ENCODE assay signal across 21 cellular contexts in genomic region chr1:180136968-180137356, GRCh38. TPM values are rescaled to one million over a fixed set of nuclear protein-coding genes. Genes with fewer than 3 reads are reported as not detected.
A peak's percentile ranks its signal among the peaks of the same experiment; 100 is the strongest.
DNase-seq lines count a peak whose midpoint lies in the region; ATAC-seq, FAIRE-seq and TF ChIP-seq lines count a peak whose summit lies in the region.
"Had no signal": no experiment of that assay in that cellular context is flagged by ENCODE, and none has a peak within 500 bp of the region (broad histone marks: within the 10 kb centered on the region; RNA-seq: fewer than 3 reads in every experiment).

No MANE protein-coding gene starts in this region.

- TF ChIP-seq RAD21 in HepG2 (CRISPR knock-in tag; IDR thresholded peaks at IDR 0.05): no peak

- no peak for TF ChIP-seq EP300 in HepG2 (IDR thresholded peaks at IDR 0.05; ENCODE audit: low read depth in 2 of 2, low read length in 2 of 2)
- TF ChIP-seq EP300 in HepG2 (CRISPR knock-in tag; IDR thresholded peaks at IDR 0.05; ENCODE audit: borderline replicate concordance): no peak

- no peak overlapping the region for H3K9ac ChIP-seq in HepG2 (ENCODE audit: insufficient read depth, low read depth, low read length)

- FAIRE-seq in HepG2 (lab: Jason Lieb, UNC): no peak
- FAIRE-seq: A549, GM12878, GM19239, H54, K562 had no signal

- H3K4me1 ChIP-seq in HepG2 (ENCODE audit: insufficient read depth, low read length) (peaks cover 25% of the 10 kb centered on the region), right lobe of liver (peaks cover 0 to 9% (median 1%) of the 10 kb centered on the region in 4 donors), RWPE2 (ENCODE audit: insufficient read depth, poor library complexity, severe bottlenecking) (peaks cover 11% of the 10 kb centered on the region), osteoblast (ENCODE audit: insufficient read depth, low read length) (peaks cover 12% of the 10 kb centered on the region)

- POLR2A ChIA-PET in HepG2 (lab: Yijun Ruan, JAX): no interaction called here
- POLR2A ChIA-PET in GM10248 (lab: Yijun Ruan, JAX): no interaction called here

- H3K4me2 ChIP-seq in HepG2 (ENCODE audit: low read depth, low read length) (no peak overlapping the region), osteoblast (ENCODE audit: insufficient read depth, low read length) (no peak overlapping the region)
- H3K4me2 ChIP-seq: A549, GM23338 had no signal

- no peak for ATAC-seq in HepG2
- ATAC-seq in right lobe of liver: no peak
- no peak for ATAC-seq in RWPE2 (ENCODE audit: low read depth)
- ATAC-seq in GM18867 (IDR thresholded peaks at IDR 0.05; ENCODE audit: unreplicated experiment): no peak
- no peak for ATAC-seq in left lobe of liver
- ATAC-seq: A549, GM12878, GM23338, K562 had no signal

- H3K27me3 ChIP-seq in HepG2 (ENCODE audit: control insufficient read depth in 1 of 2, insufficient read depth in 2 of 2, low read length in 2 of 2) (peaks cover 0 to 6% of the 10 kb centered on the region in 2 experiments; a peak in 3 of 5 replicates), right lobe of liver (no peaks in the 10 kb centered on the region), RWPE2 (ENCODE audit: insufficient read depth, poor library complexity, severe bottlenecking) (no peaks in the 10 kb centered on the region), osteoblast (ENCODE audit: insufficient read depth, low read length) (no peaks in the 10 kb centered on the region)

- no peak for TF ChIP-seq CTCF in HepG2 (CRISPR knock-in tag; IDR thresholded peaks at IDR 0.05)
- no peak for TF ChIP-seq CTCF in right lobe of liver (IDR thresholded peaks at IDR 0.05)
- TF ChIP-seq CTCF in RWPE2 (IDR thresholded peaks at IDR 0.05; ENCODE audit: poor library complexity, severe bottlenecking): no peak
- no peak for TF ChIP-seq CTCF in osteoblast (IDR thresholded peaks at IDR 0.05; ENCODE audit: extremely low read depth, low read depth, low read length)
- TF ChIP-seq CTCF in GM10248 (IDR thresholded peaks at IDR 0.05; ENCODE audit: control extremely low read depth, extremely low read depth, low read depth, missing control alignments): no peak

- intact Hi-C loops in HepG2 (cut with micrococcal nuclease; ENCODE audit: unreplicated experiment) (no loop called here), right lobe of liver (cut with DNase I) (no loop called here)

- H3K79me2 ChIP-seq in HepG2 (ENCODE audit: insufficient read depth, low read length) (no peaks in the 10 kb centered on the region), osteoblast (ENCODE audit: insufficient read depth, low read length) (no peaks in the 10 kb centered on the region)

- in situ Hi-C loops in HepG2 (cut with HindIII; ENCODE audit: extremely low pct_ligation_motif_present, low pct_unique_long_range_greater_than_20kb): no loop called here

- TF ChIP-seq POLR2A in HepG2 (IDR thresholded peaks at IDR 0.05; ENCODE audit: insufficient read depth in 1 of 2, low read depth in 2 of 2, low read length in 2 of 2) (no peak), right lobe of liver (IDR thresholded peaks at IDR 0.05) (no peak)

- CTCF ChIA-PET in HepG2 (lab: Yijun Ruan, JAX; ENCODE audit: low intra/inter-chr PET ratio, low total read pairs) (no interaction called here), GM10248 (lab: Yijun Ruan, JAX) (interaction anchor here (1.0 to 1.3 kb wide), 2 partner anchors 12 to 31 kb away, joined by 3 to 5 read pairs; no protein-coding TSS in a partner anchor)

- H3K9me3 ChIP-seq in HepG2 (ENCODE audit: low read length) (no peaks in the 10 kb centered on the region), right lobe of liver (no peaks in the 10 kb centered on the region), RWPE2 (ENCODE audit: severe bottlenecking) (no peaks in the 10 kb centered on the region), osteoblast (ENCODE audit: low read depth, low read length) (no peaks in the 10 kb centered on the region)
- H3K9me3 ChIP-seq: A549 had no signal

- BruUV-seq in HepG2 (replicated peaks; lab: Mats Ljungman, UMichigan): no TSS peak

- no peak overlapping the region for H3K4me3 ChIP-seq in HepG2 (replicated peaks in 1 of 3; ENCODE audit: insufficient read depth in 1 of 3, low read depth in 2 of 3, low read length in 3 of 3)
- H3K4me3 ChIP-seq in right lobe of liver: no peak overlapping the region
- no peak overlapping the region for H3K4me3 ChIP-seq in RWPE2 (ENCODE audit: severe bottlenecking)
- no peak overlapping the region for H3K4me3 ChIP-seq in osteoblast (ENCODE audit: insufficient read depth, low read length)
- H3K4me3 ChIP-seq: A549, GM12878, GM23338, K562 had no signal

- DNase-seq in HepG2 (ENCODE audit: low spot score) (no peak), right lobe of liver (no peak), RWPE2 (ENCODE audit: low spot score) (no peak), osteoblast (ENCODE audit: insufficient read length, low spot score, missing footprints) (peak; percentile 43), GM10248 (ENCODE audit: extremely low spot score) (no peak), left lobe of liver (ENCODE audit: low spot score) (no peak)
- DNase-seq: AML-193; CD4-positive, alpha-beta memory T cell; DMS79 treated with DMSO at 0.1 percent for 48 hours; GF-D8; HCEC 1CT had no signal

- H3K27ac ChIP-seq in HepG2 (ENCODE audit: extremely low read length, insufficient read depth, low read length) (no peak overlapping the region), right lobe of liver (no peak overlapping the region), RWPE2 (ENCODE audit: poor library complexity, severe bottlenecking) (peak overlapping the region; percentile 58), osteoblast (ENCODE audit: low read depth, low read length) (no peak overlapping the region)
- H3K27ac ChIP-seq: 22Rv1, A549, C4-2B, HL-60 had no signal

- H3K36me3 ChIP-seq in HepG2 (replicated peaks in 1 of 2; ENCODE audit: control insufficient read depth in 1 of 2, insufficient read depth in 2 of 2, low read length in 2 of 2) (no peaks in the 10 kb centered on the region), right lobe of liver (no peaks in the 10 kb centered on the region), RWPE2 (ENCODE audit: low read depth) (no peaks in the 10 kb centered on the region), osteoblast (ENCODE audit: insufficient read depth, low read length) (no peaks in the 10 kb centered on the region)

- H4K20me1 ChIP-seq in HepG2 (ENCODE audit: insufficient read depth, low read length) (no peaks in the 10 kb centered on the region), osteoblast (ENCODE audit: insufficient read depth, low read length) (no peaks in the 10 kb centered on the region)

- no peak overlapping the region for H2AFZ ChIP-seq in HepG2 (ENCODE audit: low read length)
- H2AFZ ChIP-seq in osteoblast (ENCODE audit: low read length): no peak overlapping the region

TF ChIP-seq in HepG2, 621 proteins besides CTCF, POLR2A, EP300 and RAD21:
- TF ChIP-seq ZNF709 (CRISPR knock-in tag; IDR thresholded peaks at IDR 0.05) (peak; percentile 55; the same call in 1 of the 2 replicates), MBNL3 (CRISPR knock-in tag; conservative IDR thresholded peaks at IDR 0.05) (no peak)
TF ChIP-seq in HepG2: peak in this region for 1.

RNA-seq across cellular contexts. Expression of gene QSOX1, which starts 17.7 kb away (rescaled TPM):
- total RNA-seq in HepG2 (2016; rRNA removed; fragmentation: Illumina TruSeq; extraction: Trizol) (2.6 and 6.8 TPM in 2 replicates), right lobe of liver (10 to 100 TPM; 25.0 to 68.4 (median 38.6) TPM), osteoblast (270 and 373 TPM in 2 replicates), left lobe of liver (41.1 TPM)
- 0.18 and 0.20 TPM in 2 replicates for total RNA-seq in HepG2 (2016; cell fraction: cytosol; rRNA removed; fragmentation: Illumina TruSeq; extraction: Trizol; ENCODE audit: low read depth)
- 2.0 and 6.7 TPM in 2 replicates for total RNA-seq in HepG2 (2016; cell fraction: insoluble cytoplasmic fraction; rRNA removed; fragmentation: Illumina TruSeq; extraction: Trizol)
- 1.3 and 1.4 TPM in 2 replicates for total RNA-seq in HepG2 (2016; cell fraction: membrane; rRNA removed; fragmentation: Illumina TruSeq; extraction: Trizol)
- total RNA-seq in HepG2 (2016; cell fraction: nucleus; rRNA removed; fragmentation: Illumina TruSeq; extraction: Trizol): 7.0 and 10.0 TPM in 2 replicates
- polyA plus RNA-seq in HepG2 (2011; rRNA removed): 40.2 and 70.2 TPM in 2 replicates
- 44.6 and 54.0 TPM in 2 replicates for polyA plus RNA-seq in HepG2 (2011; cell fraction: cytosol; rRNA removed)
- 71.3 and 95.1 TPM in 2 replicates for polyA plus RNA-seq in HepG2 (2011; cell fraction: nucleus; rRNA removed)
- polyA plus RNA-seq in HepG2 (2012): 58.7 and 90.3 TPM in 2 replicates
- polyA plus RNA-seq in HepG2 (2016; cell fraction: cytosol; fragmentation: Illumina TruSeq; extraction: Trizol; ENCODE audit: low read depth): 0.42 and 0.75 TPM in 2 replicates
- polyA plus RNA-seq in HepG2 (2016; cell fraction: insoluble cytoplasmic fraction; fragmentation: Illumina TruSeq; extraction: Trizol; ENCODE audit: low read depth): 2.1 and 3.2 TPM in 2 replicates
- 0.87 and 1.2 TPM in 2 replicates for polyA plus RNA-seq in HepG2 (2016; cell fraction: membrane; fragmentation: Illumina TruSeq; extraction: Trizol; ENCODE audit: low read depth)
- polyA plus RNA-seq in HepG2 (2016; cell fraction: nucleus; fragmentation: Illumina TruSeq; extraction: Trizol; ENCODE audit: insufficient read depth, low read depth): 16.2 and 17.3 TPM in 2 replicates
- 13.5 and 31.5 TPM in 2 replicates for polyA minus RNA-seq in HepG2 (2011; rRNA and poly(A)+ RNA removed; ENCODE audit: low replicate concordance)
- polyA minus RNA-seq in HepG2 (2011; cell fraction: cytosol; rRNA and poly(A)+ RNA removed): 14.6 and 31.0 TPM in 2 replicates
- 11.6 and 13.1 TPM in 2 replicates for polyA minus RNA-seq in HepG2 (2011; cell fraction: nucleus; rRNA and poly(A)+ RNA removed)
